In genomic region chr13:77919351-77920294, GRCh38 we compare ENCODE assay signal across 10 cellular contexts. TPM values are rescaled to one million over a fixed set of nuclear protein-coding genes. Genes with fewer than 3 reads are reported as not detected.
A peak's percentile ranks its signal among the peaks of the same experiment; 100 is the strongest.
DNase-seq lines count a peak whose midpoint lies in the region; ATAC-seq and TF ChIP-seq lines count a peak whose summit lies in the region.
"Had no signal": no experiment of that assay in that cellular context is flagged by ENCODE, and none has a peak within 500 bp of the region (broad histone marks: within the 10 kb centered on the region; RNA-seq: fewer than 3 reads in every experiment).

No MANE protein-coding gene starts in this region.

- no peaks in the 10 kb centered on the region for H3K36me3 ChIP-seq in Panc1 (ENCODE audit: control insufficient read depth, insufficient read depth, low read length)
- H3K36me3 ChIP-seq in neutrophil, result no peaks in the 10 kb centered on the region
- H3K36me3 ChIP-seq in CD4-positive, alpha-beta memory T cell (ENCODE audit: insufficient read depth, low read length), result no peaks in the 10 kb centered on the region

- H3K4me3 ChIP-seq in Panc1 (ENCODE audit: low read depth in 2 of 2, low read length in 2 of 2), result peak overlapping the region; percentile 17 to 55
- H3K4me3 ChIP-seq in neutrophil (ENCODE audit: low read depth in 1 of 2, low read length in 1 of 2), result peak overlapping the region; percentile 9 to 39
- no peak overlapping the region for H3K4me3 ChIP-seq in CD4-positive, alpha-beta memory T cell (ENCODE audit: low read length in 2 of 2)
- H3K4me3 ChIP-seq: K562 had no signal

- H3K9me3 ChIP-seq in Panc1 (ENCODE audit: control insufficient read depth, insufficient read depth, low read depth, low read length), result no peaks in the 10 kb centered on the region
- no peaks in the 10 kb centered on the region for H3K9me3 ChIP-seq in neutrophil
- H3K9me3 ChIP-seq in CD4-positive, alpha-beta T cell (ENCODE audit: control insufficient read depth, low read length), result no peaks in the 10 kb centered on the region
- H3K9me3 ChIP-seq in CD4-positive, alpha-beta memory T cell (ENCODE audit: control insufficient read depth in 1 of 2, low read length in 2 of 2), result no peaks in the 10 kb centered on the region

- ATAC-seq in GM18909 (IDR thresholded peaks at IDR 0.05; ENCODE audit: poor library complexity, unreplicated experiment) (peak; percentile 46), Panc1 (peak; percentile 48; the same call in 1 of the 2 replicates), GM21786 (IDR thresholded peaks at IDR 0.05; ENCODE audit: unreplicated experiment) (no peak)
- ATAC-seq in CD4-positive, alpha-beta T cell (ENCODE audit: poor library complexity), result no peak
- ATAC-seq: K562 had no signal

- TF ChIP-seq CTCF in Panc1 (IDR thresholded peaks at IDR 0.05), result no peak
- TF ChIP-seq CTCF in neutrophil (IDR thresholded peaks at IDR 0.05), result no peak
- TF ChIP-seq CTCF in CD4-positive, alpha-beta T cell (IDR thresholded peaks at IDR 0.05), result no peak

- intact Hi-C loops in Panc1 (cut with micrococcal nuclease; ENCODE audit: unreplicated experiment), result no loop called here
- intact Hi-C loops in CD4-positive, alpha-beta T cell (cut with DNase I, micrococcal nuclease), result no loop called here
- intact Hi-C loops in CD4-positive, alpha-beta memory T cell (cut with micrococcal nuclease), result no loop called here

- CTCF ChIA-PET in Panc1 (lab: Charles Lee), result interaction anchor here (0.6 kb wide), 1 partner anchor 984 kb away, joined by 7 read pairs; no protein-coding TSS in a partner anchor
- CTCF ChIA-PET in CD4-positive, alpha-beta T cell (lab: Charles Lee), result no interaction called here
- CTCF ChIA-PET in CD4-positive, alpha-beta memory T cell (lab: Charles Lee; ENCODE audit: partially characterized antibody), result no interaction called here

- H3K27ac ChIP-seq in Panc1 (ENCODE audit: low read length) (no peak overlapping the region), neutrophil (no peak overlapping the region)
- no peak overlapping the region for H3K27ac ChIP-seq in CD4-positive, alpha-beta T cell (ENCODE audit: low read depth, low read length)
- no peak overlapping the region for H3K27ac ChIP-seq in CD4-positive, alpha-beta memory T cell (ENCODE audit: low read depth, low read length)

- H3K27ac Mint-ChIP-seq in CD4-positive, alpha-beta T cell, result no peak overlapping the region
- H3K27ac Mint-ChIP-seq in CD4-positive, alpha-beta memory T cell, result no peak overlapping the region
- H3K27ac Mint-ChIP-seq: memory B cell had no signal

- in situ Hi-C loops in Panc1 (cut with HindIII; ENCODE audit: low pct_unique_long_range_greater_than_20kb, low sequenced_read_pairs), result no loop called here

- no peaks in the 10 kb centered on the region for H3K36me3 Mint-ChIP-seq in CD4-positive, alpha-beta T cell (ENCODE audit: low read depth)
- H3K36me3 Mint-ChIP-seq in CD4-positive, alpha-beta memory T cell, result no peaks in the 10 kb centered on the region
- H3K36me3 Mint-ChIP-seq: memory B cell had no signal

- BruUV-seq in Panc1 (replicated peaks; lab: Mats Ljungman, UMichigan), result no TSS peak

- no peaks in the 10 kb centered on the region for H3K9me3 Mint-ChIP-seq in CD4-positive, alpha-beta T cell
- peaks cover 0 to 2% (median 0%) of the 10 kb centered on the region in 8 donors for H3K9me3 Mint-ChIP-seq in CD4-positive, alpha-beta memory T cell
- H3K9me3 Mint-ChIP-seq: memory B cell had no signal

- H3K4me1 ChIP-seq in Panc1 (ENCODE audit: control insufficient read depth, insufficient read depth, low read length) (no peaks in the 10 kb centered on the region), neutrophil (ENCODE audit: control insufficient read depth in 1 of 2, insufficient read depth in 1 of 2, low read depth in 1 of 2, low read length in 1 of 2) (peaks cover 18 to 19% of the 10 kb centered on the region in 2 experiments)
- peaks cover 13% of the 10 kb centered on the region for H3K4me1 ChIP-seq in CD4-positive, alpha-beta memory T cell (ENCODE audit: insufficient read depth, low read length)

- DNase-seq in Panc1 (ENCODE audit: low read depth, low spot score) (no peak), foreskin melanocyte (peak; percentile 89), occipital lobe (lab: John Stamatoyannopoulos, UW) (no peak)
- DNase-seq in CD4-positive, alpha-beta T cell, result no peak
- no peak for DNase-seq in CD4-positive, alpha-beta memory T cell

- H3K4me1 Mint-ChIP-seq in CD4-positive, alpha-beta T cell (ENCODE audit: low read depth), result no peaks in the 10 kb centered on the region
- H3K4me1 Mint-ChIP-seq in CD4-positive, alpha-beta memory T cell, result peaks cover 0 to 5% (median 3%) of the 10 kb centered on the region in 4 donors

- no peaks in the 10 kb centered on the region for H3K27me3 ChIP-seq in Panc1 (ENCODE audit: control insufficient read depth, insufficient read depth, low read length)
- H3K27me3 ChIP-seq in neutrophil, result peaks cover 61% of the 10 kb centered on the region
- H3K27me3 ChIP-seq in CD4-positive, alpha-beta T cell (ENCODE audit: control insufficient read depth, insufficient read depth, low read length), result peaks cover 37% of the 10 kb centered on the region
- peaks cover 10% of the 10 kb centered on the region for H3K27me3 ChIP-seq in CD4-positive, alpha-beta memory T cell (ENCODE audit: insufficient read depth, low read length)

- H3K4me3 Mint-ChIP-seq in CD4-positive, alpha-beta T cell, result no peak overlapping the region
- peak overlapping the region in 1 of 8 donors; percentile 10 for H3K4me3 Mint-ChIP-seq in CD4-positive, alpha-beta memory T cell

- POLR2A ChIA-PET in Panc1 (lab: Charles Lee), result no interaction called here
- POLR2A ChIA-PET in CD4-positive, alpha-beta T cell (lab: Charles Lee), result no interaction called here
- POLR2A ChIA-PET in CD4-positive, alpha-beta memory T cell (lab: Charles Lee; ENCODE audit: partially characterized antibody), result no interaction called here

- H3K27me3 Mint-ChIP-seq in CD4-positive, alpha-beta T cell, result peaks cover 25% of the 10 kb centered on the region
- H3K27me3 Mint-ChIP-seq in CD4-positive, alpha-beta memory T cell, result peaks cover 10 to 32% of the 10 kb centered on the region in 2 donors

RNA-seq across cellular contexts. Expression of gene EDNRB, which starts 1.0 kb away (rescaled TPM):
- 0.18 TPM for total RNA-seq in Panc1 (2021; ENCODE audit: unreplicated experiment)
- 0.22 TPM for polyA plus RNA-seq in Panc1 (2012; ENCODE audit: insufficient read length)
- total RNA-seq in CD4-positive, alpha-beta T cell, result not detected
- total RNA-seq in occipital lobe, result 24.6 TPM
- total RNA-seq in CD4-positive, alpha-beta memory T cell, result not detected
- not detected for polyA plus RNA-seq in CD4-positive, alpha-beta memory T cell
- polyA plus RNA-seq: K562 had no signal

Comparison
In these comparisons a context has a peak if more than half of its experiments do, and no peak if none do; other contexts are left out.
1. ATAC-seq: peak in GM18909 (single experiment) and Panc1 (single experiment); none in GM21786 (single experiment) and CD4-positive, alpha-beta T cell (single experiment).
2. H3K4me3 ChIP-seq: peak in Panc1 (2 of 2) and neutrophil (2 of 2); none in CD4-positive, alpha-beta memory T cell (0 of 2).
3. RNA of gene EDNRB, which starts 1.0 kb away (total RNA-seq): 24.6 TPM in occipital lobe (single experiment); 0.18 TPM in Panc1 (single experiment), not detected in CD4-positive, alpha-beta memory T cell and not detected in CD4-positive, alpha-beta T cell; every median in the first group is over 10 times any median in the second.